ENCODE assay signal across 8 cellular contexts in the genomic region with DNA sequence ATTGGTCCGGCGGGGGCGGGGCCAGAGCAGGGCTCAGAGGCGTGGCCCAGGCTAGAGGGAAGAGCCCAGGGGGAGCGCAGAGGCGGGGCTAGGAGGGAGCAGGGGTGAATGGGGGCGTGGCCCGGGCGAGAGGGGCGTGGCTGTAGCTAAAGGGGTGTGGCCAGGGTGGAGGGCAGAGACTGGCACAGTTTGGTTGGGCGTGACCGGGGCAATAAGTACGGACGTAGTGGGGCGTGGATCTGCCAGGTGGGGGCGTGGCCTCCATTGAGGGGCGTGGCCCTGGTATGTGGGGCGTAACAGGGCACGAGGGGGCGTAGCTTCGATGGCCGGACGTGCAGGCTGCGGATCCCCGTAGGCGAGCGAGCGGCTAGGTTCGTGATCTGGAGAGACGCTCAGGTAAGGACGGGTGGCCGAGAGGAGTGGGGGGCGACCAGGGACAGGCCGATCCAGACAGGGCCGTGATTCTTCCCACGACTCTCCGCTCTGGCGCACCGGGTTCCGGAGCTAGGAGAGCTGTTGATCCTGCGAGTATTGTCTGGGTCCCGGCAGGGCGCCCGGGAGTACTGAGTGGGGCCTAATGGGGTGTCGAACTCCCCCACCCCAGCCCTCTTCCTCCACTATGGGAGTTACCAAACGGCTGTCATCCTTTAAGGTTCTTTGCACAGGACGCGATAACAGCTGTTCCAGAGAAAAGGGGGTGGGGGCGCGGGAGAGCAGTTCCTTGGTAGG. TPM values are rescaled to one million over a fixed set of nuclear protein-coding genes. Genes with fewer than 3 reads are reported as not detected.
DNase-seq lines count a peak whose midpoint lies in the region; ATAC-seq and TF ChIP-seq lines count a peak whose summit lies in the region.

A gene with protein sequence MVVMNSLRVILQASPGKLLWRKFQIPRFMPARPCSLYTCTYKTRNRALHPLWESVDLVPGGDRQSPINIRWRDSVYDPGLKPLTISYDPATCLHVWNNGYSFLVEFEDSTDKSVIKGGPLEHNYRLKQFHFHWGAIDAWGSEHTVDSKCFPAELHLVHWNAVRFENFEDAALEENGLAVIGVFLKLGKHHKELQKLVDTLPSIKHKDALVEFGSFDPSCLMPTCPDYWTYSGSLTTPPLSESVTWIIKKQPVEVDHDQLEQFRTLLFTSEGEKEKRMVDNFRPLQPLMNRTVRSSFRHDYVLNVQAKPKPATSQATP (plus strand): TSS at position 314 of the 729 bp plus-strand sequence. CDS start 11,754 bp downstream, outside the sequence.

- intact Hi-C loops in ovary (cut with DNase I): no loop called here

- H3K4me1 ChIP-seq in ovary (ENCODE audit: insufficient read depth) (peaks cover 2% of the 10 kb centered on the region), thoracic aorta (ENCODE audit: control insufficient read depth in 1 of 2, low read depth in 2 of 2) (peaks cover 0 to 5% of the 10 kb centered on the region in 2 donors)

- no peak for TF ChIP-seq CTCF in GM20000 (IDR thresholded peaks at IDR 0.05; ENCODE audit: extremely low read depth, missing control alignments)
- no peak for TF ChIP-seq CTCF in ovary (IDR thresholded peaks at IDR 0.05)
- TF ChIP-seq CTCF in thoracic aorta (IDR thresholded peaks at IDR 0.05): no peak

- H3K4me3 ChIP-seq in ovary (peak within 1 kb of the TSS; percentile 40), thoracic aorta (peak within 1 kb of the TSS; percentile 71)

- no peaks in the 10 kb centered on the region for H3K9me3 ChIP-seq in ovary
- no peaks in the 10 kb centered on the region for H3K9me3 ChIP-seq in thoracic aorta

- H3K27ac ChIP-seq in ovary (peak within 1 kb of the TSS in 1 of 2 donors; percentile 55), thoracic aorta (peak within 1 kb of the TSS; percentile 53 to 70)

- DNase-seq in CD1c-positive myeloid dendritic cell (ENCODE audit: extremely low spot score): peak; percentile 91
- DNase-seq in GM20000 (ENCODE audit: low spot score): peak; percentile 84
- DNase-seq in HPDE6-E6E7 (ENCODE audit: extremely low spot score): peak; percentile 85
- DNase-seq in SHP77 (lab: John Stamatoyannopoulos, UW): peak; percentile 57 to 77
- DNase-seq in activated naive CD4-positive, alpha-beta T cell treated with anti-CD3 and anti-CD28 coated beads, Interleukin-2, amount 50 U/mL, for 16 hours: peak; percentile 90
- peak; percentile 36 for DNase-seq in glomerular endothelial cell (ENCODE audit: extremely low read depth, low read depth, low spot score)
- peak; percentile 91 to 96 (median 95) for DNase-seq in ovary
- DNase-seq in thoracic aorta (ENCODE audit: low spot score): peak; percentile 82

- ATAC-seq in thoracic aorta (ENCODE audit: insufficient number of reproducible peaks, low FRiP score, low read depth): peak; percentile 93

- WGBS in ovary, 3 donors: 5 to 13% (median 7%) methylated on average over 42 to 50 of the region's 50 CpGs

- H3K36me3 ChIP-seq in ovary (no peaks in the 10 kb centered on the region), thoracic aorta (no peaks in the 10 kb centered on the region)

- no peak for TF ChIP-seq POLR2A in ovary (IDR thresholded peaks at IDR 0.05)

- TF ChIP-seq EP300 in ovary (IDR thresholded peaks at IDR 0.05): no peak

- H3K27me3 ChIP-seq in ovary (no peaks in the 10 kb centered on the region), thoracic aorta (replicated peaks; ENCODE audit: insufficient read depth) (no peaks in the 10 kb centered on the region)

RNA-seq across cellular contexts. Expression of the gene that starts here (rescaled TPM):
- 1.4 and 7.1 TPM in 2 replicates for total RNA-seq in glomerular endothelial cell
- 10 to 100 TPM; 11.8 to 39.5 (median 26.9) TPM for total RNA-seq in ovary
- polyA plus RNA-seq in ovary: 10 to 100 TPM in 1 of 2 donors, 1 to 10 TPM in 1; 6.5 to 24.1 TPM
- total RNA-seq in thoracic aorta: 10 to 100 TPM; 29.1 to 32.1 TPM

Comparison
In these comparisons a context has a peak if more than half of its experiments do, and no peak if none do; other contexts are left out.
1. DNase-seq: peak in every context shown above with its lines; median percentile 95 in ovary; 91 in CD1c-positive myeloid dendritic cell; 90 in activated naive CD4-positive, alpha-beta T cell treated with anti-CD3 and anti-CD28 coated beads, Interleukin-2, amount 50 U/mL, for 16 hours; 85 in HPDE6-E6E7; 84 in GM20000; 82 in thoracic aorta; 67 in SHP77; 36 in glomerular endothelial cell.